ENCODE assay signal across 1 cellular context in the genomic region with DNA sequence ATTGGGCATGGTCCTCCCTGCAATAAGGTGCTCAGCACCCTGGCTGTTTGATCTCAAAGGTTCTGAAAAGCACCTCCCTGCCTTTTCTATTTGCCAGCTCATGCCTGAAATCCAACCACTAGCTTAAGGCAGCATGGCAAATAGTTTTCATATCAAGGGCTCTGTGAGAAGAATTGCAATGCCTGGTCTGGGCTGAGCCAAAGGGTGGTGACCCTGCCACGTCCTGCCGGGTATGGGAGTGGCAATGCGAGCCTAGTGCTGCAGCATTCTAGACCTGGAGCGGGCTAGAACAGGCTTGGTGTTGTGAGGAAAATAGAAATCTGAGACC.
TF ChIP-seq lines count a peak whose summit lies in the region.

No MANE protein-coding gene starts in this region.

TF ChIP-seq in HepG2, 621 proteins besides CTCF, POLR2A, EP300 and RAD21:
- 0 out of 2 replicates have a peak, but pooled peaks have one; percentile 1 for TF ChIP-seq DMAP1 (CRISPR knock-in tag; IDR thresholded peaks at IDR 0.05)
- TF ChIP-seq ZNF30 (CRISPR knock-in tag; IDR thresholded peaks at IDR 0.05), result no peak
- TF ChIP-seq GATAD2A (CRISPR knock-in tag; IDR thresholded peaks at IDR 0.05), result peak; percentile 22; the same call in 1 of the 2 replicates
- TF ChIP-seq HNF4A (CRISPR knock-in tag; IDR thresholded peaks at IDR 0.05), result peak; percentile 43; the same call in 1 of the 2 replicates
- no peak for TF ChIP-seq ZNF782 (CRISPR knock-in tag; IDR thresholded peaks at IDR 0.05; ENCODE audit: borderline replicate concordance)
- TF ChIP-seq KLF13 (CRISPR knock-in tag; IDR thresholded peaks at IDR 0.05), result no peak
- TF ChIP-seq MED1 (CRISPR knock-in tag; IDR thresholded peaks at IDR 0.05), result peak; percentile 19; the same call in 1 of the 2 replicates
- peak; percentile 89 for TF ChIP-seq ZNF263 (CRISPR knock-in tag; IDR thresholded peaks at IDR 0.05)
- TF ChIP-seq ZNF687 (CRISPR knock-in tag; IDR thresholded peaks at IDR 0.05), result 0 out of 2 replicates have a peak, but pooled peaks have one; percentile 13
- peak; percentile 19 for TF ChIP-seq TEAD3 (CRISPR knock-in tag; optimal IDR thresholded peaks at IDR 0.05; ENCODE audit: borderline replicate concordance)
- peak; percentile 43 for TF ChIP-seq SALL1 (CRISPR knock-in tag; IDR thresholded peaks at IDR 0.05)
- peak; percentile 48; the same call in 1 of the 2 replicates for TF ChIP-seq ZSCAN25 (CRISPR knock-in tag; IDR thresholded peaks at IDR 0.05)
- no peak for TF ChIP-seq GATA4 (IDR thresholded peaks at IDR 0.05; ENCODE audit: borderline replicate concordance, low read depth)
- TF ChIP-seq TCF12 (IDR thresholded peaks at IDR 0.05), result no peak
- TF ChIP-seq TCF12 (CRISPR knock-in tag; IDR thresholded peaks at IDR 0.05), result no peak
- peak; percentile 30 for TF ChIP-seq ZNF629 (CRISPR knock-in tag; conservative IDR thresholded peaks at IDR 0.05)
TF ChIP-seq in HepG2: peak in this region for 10.
